Comparison of ENCODE assay signal across 15 cellular contexts in genomic region chr11:57651408-57651807, GRCh38. TPM values are rescaled to one million over a fixed set of nuclear protein-coding genes. Genes with fewer than 3 reads are reported as not detected.
DNase-seq lines count a peak whose midpoint lies in the region; ATAC-seq and TF ChIP-seq lines count a peak whose summit lies in the region.
"Had no signal": no experiment of that assay in that cellular context is flagged by ENCODE, and none has a peak within 500 bp of the region (broad histone marks: within the 10 kb centered on the region; RNA-seq: fewer than 3 reads in every experiment).

No MANE protein-coding gene starts in this region.

- POLR2A ChIA-PET in GM10248 (lab: Yijun Ruan, JAX): no interaction called here

- no peaks in the 10 kb centered on the region for H3K36me3 Mint-ChIP-seq in natural killer cell
- H3K36me3 Mint-ChIP-seq in natural killer cell treated with Interleukin-12 subunit alpha and Interleukin-12 subunit beta and Interleukin-15 and Interleukin-18, amount 100 ng/mL, for 72 hours: no peaks in the 10 kb centered on the region
- peaks cover 13% of the 10 kb centered on the region for H3K36me3 Mint-ChIP-seq in central memory CD8-positive, alpha-beta T cell (ENCODE audit: insufficient read depth)
- no peaks in the 10 kb centered on the region for H3K36me3 Mint-ChIP-seq in immature natural killer cell
- H3K36me3 Mint-ChIP-seq: CD4-positive, CD25-positive, alpha-beta regulatory T cell had no signal

- peaks cover 19 to 31% of the 10 kb centered on the region in 2 donors for H3K27me3 Mint-ChIP-seq in natural killer cell (ENCODE audit: low read depth in 2 of 2)
- H3K27me3 Mint-ChIP-seq in natural killer cell treated with Interleukin-12 subunit alpha and Interleukin-12 subunit beta and Interleukin-15 and Interleukin-18, amount 100 ng/mL, for 72 hours: peaks cover 21 to 24% of the 10 kb centered on the region in 2 donors
- peaks cover 29% of the 10 kb centered on the region for H3K27me3 Mint-ChIP-seq in central memory CD8-positive, alpha-beta T cell
- H3K27me3 Mint-ChIP-seq in immature natural killer cell (ENCODE audit: low read depth in 3 of 3): peaks cover 24 to 26% (median 25%) of the 10 kb centered on the region in 3 donors

- DNase-seq in natural killer cell (no peak), immature natural killer cell (no peak), GM10248 (ENCODE audit: extremely low spot score) (no peak), NCI-H524 treated with DMSO at 0.1 percent for 48 hours (lab: John Stamatoyannopoulos, UW) (no peak), DMS53 (lab: John Stamatoyannopoulos, UW) (no peak)
- no peak for DNase-seq in natural killer cell treated with Interleukin-12 subunit alpha and Interleukin-12 subunit beta and Interleukin-15 and Interleukin-18, amount 100 ng/mL, for 72 hours (ENCODE audit: low spot score)
- no peak for DNase-seq in central memory CD8-positive, alpha-beta T cell (ENCODE audit: low spot score in 2 of 2)
- DNase-seq: ACHN; CD4-positive, CD25-positive, alpha-beta regulatory T cell; COR-L47; DMS153; DND-41; GDM1 had no signal

- H3K4me3 Mint-ChIP-seq in natural killer cell (peak overlapping the region; percentile 13), immature natural killer cell (peak overlapping the region in 2 of 5 donors; percentile 2 to 6)
- no peak overlapping the region for H3K4me3 Mint-ChIP-seq in natural killer cell treated with Interleukin-12 subunit alpha and Interleukin-12 subunit beta and Interleukin-15 and Interleukin-18, amount 100 ng/mL, for 72 hours
- no peak overlapping the region for H3K4me3 Mint-ChIP-seq in central memory CD8-positive, alpha-beta T cell

- intact Hi-C loops in natural killer cell (cut with micrococcal nuclease): no loop called here

- ATAC-seq in natural killer cell (no peak), HG03175 (IDR thresholded peaks at IDR 0.05; ENCODE audit: unreplicated experiment) (no peak)
- ATAC-seq in natural killer cell treated with Interleukin-12 subunit alpha and Interleukin-12 subunit beta and Interleukin-15 and Interleukin-18, amount 100 ng/mL, for 72 hours: no peak
- ATAC-seq in central memory CD8-positive, alpha-beta T cell (replicated peaks; ENCODE audit: extremely low read depth, poor library complexity, severe bottlenecking): no peak
- ATAC-seq: HCT116 had no signal

- H3K9me3 Mint-ChIP-seq in natural killer cell (no peaks in the 10 kb centered on the region), immature natural killer cell (no peaks in the 10 kb centered on the region)
- no peaks in the 10 kb centered on the region for H3K9me3 Mint-ChIP-seq in natural killer cell treated with Interleukin-12 subunit alpha and Interleukin-12 subunit beta and Interleukin-15 and Interleukin-18, amount 100 ng/mL, for 72 hours
- H3K9me3 Mint-ChIP-seq in central memory CD8-positive, alpha-beta T cell: no peaks in the 10 kb centered on the region

- CTCF ChIA-PET in GM10248 (lab: Yijun Ruan, JAX): interaction anchor here (1.0 to 4.3 kb wide), 4 partner anchors 8 to 149 kb away, joined by 4 to 27 read pairs (median 8); partner anchors contain the start of gene UBE2L6

- H3K4me1 Mint-ChIP-seq in natural killer cell (peaks cover 30 to 41% of the 10 kb centered on the region in 2 donors), immature natural killer cell (peaks cover 39 to 50% of the 10 kb centered on the region in 2 donors)
- peaks cover 25 to 40% of the 10 kb centered on the region in 2 donors for H3K4me1 Mint-ChIP-seq in natural killer cell treated with Interleukin-12 subunit alpha and Interleukin-12 subunit beta and Interleukin-15 and Interleukin-18, amount 100 ng/mL, for 72 hours (ENCODE audit: low read depth in 2 of 2)
- H3K4me1 Mint-ChIP-seq in central memory CD8-positive, alpha-beta T cell: peaks cover 33% of the 10 kb centered on the region

- peak overlapping the region in 1 of 2 donors; percentile 87 for H3K27ac Mint-ChIP-seq in natural killer cell
- no peak overlapping the region for H3K27ac Mint-ChIP-seq in natural killer cell treated with Interleukin-12 subunit alpha and Interleukin-12 subunit beta and Interleukin-15 and Interleukin-18, amount 100 ng/mL, for 72 hours
- peak overlapping the region; percentile 52 for H3K27ac Mint-ChIP-seq in central memory CD8-positive, alpha-beta T cell (ENCODE audit: low read depth)
- H3K27ac Mint-ChIP-seq in immature natural killer cell: peak overlapping the region in 5 of 6 donors; percentile 78 to 98 (median 95)

- no peak for TF ChIP-seq CTCF in natural killer cell (IDR thresholded peaks at IDR 0.05)
- no peak for TF ChIP-seq CTCF in GM10248 (IDR thresholded peaks at IDR 0.05; ENCODE audit: control extremely low read depth, extremely low read depth, low read depth, missing control alignments)

RNA-seq across cellular contexts. Expression of gene YPEL4, which starts 1.7 kb away (rescaled TPM):
- total RNA-seq in natural killer cell: 1 to 10 TPM; 1.2 to 1.3 (median 1.2) TPM
- not detected for total RNA-seq in natural killer cell treated with Interleukin-12 subunit alpha and Interleukin-12 subunit beta and Interleukin-15 and Interleukin-18, amount 100 ng/mL, for 72 hours
- polyA plus RNA-seq in immature natural killer cell: under 1 TPM in 1 of 3 donors, not detected in 2; 0.09 TPM

RNA-seq across cellular contexts. Expression of gene CLP1, which starts 6.2 kb away (rescaled TPM):
- total RNA-seq in natural killer cell: 10 to 100 TPM; 18.5 to 23.1 (median 22.8) TPM
- total RNA-seq in natural killer cell treated with Interleukin-12 subunit alpha and Interleukin-12 subunit beta and Interleukin-15 and Interleukin-18, amount 100 ng/mL, for 72 hours: 10 to 100 TPM; 16.5 to 23.0 TPM
- 10 to 100 TPM; 18.4 to 36.7 (median 20.9) TPM for polyA plus RNA-seq in immature natural killer cell

RNA-seq across cellular contexts. Expression of gene ZDHHC5, which starts 16.5 kb away (rescaled TPM):
- total RNA-seq in natural killer cell: 10 to 100 TPM; 46.1 to 64.0 (median 55.5) TPM
- 10 to 100 TPM; 66.2 to 91.9 TPM for total RNA-seq in natural killer cell treated with Interleukin-12 subunit alpha and Interleukin-12 subunit beta and Interleukin-15 and Interleukin-18, amount 100 ng/mL, for 72 hours
- 10 to 100 TPM; 19.0 to 46.8 (median 24.3) TPM for polyA plus RNA-seq in immature natural killer cell

RNA-seq across cellular contexts. Expression of gene SERPING1, which starts 53.9 kb away (rescaled TPM):
- total RNA-seq in natural killer cell: under 1 TPM in 1 of 3 donors, not detected in 2; 0.50 TPM
- total RNA-seq in natural killer cell treated with Interleukin-12 subunit alpha and Interleukin-12 subunit beta and Interleukin-15 and Interleukin-18, amount 100 ng/mL, for 72 hours: not detected
- polyA plus RNA-seq in immature natural killer cell: under 1 TPM in 1 of 3 donors, not detected in 2; 0.71 TPM
- polyA plus RNA-seq: CD4-positive, CD25-positive, alpha-beta regulatory T cell had no signal

Comparison
In these comparisons a context has a peak if more than half of its experiments do, and no peak if none do; other contexts are left out.
1. H3K27ac Mint-ChIP-seq: peak in central memory CD8-positive, alpha-beta T cell (single experiment) and immature natural killer cell (5 of 6); none in natural killer cell treated with Interleukin-12 subunit alpha and Interleukin-12 subunit beta and Interleukin-15 and Interleukin-18, amount 100 ng/mL, for 72 hours (0 of 2).